8 cellular contexts compared by ENCODE assay signal in genomic region chr15:51536965-51537574, GRCh38.
DNase-seq lines count a peak whose midpoint lies in the region; ATAC-seq and TF ChIP-seq lines count a peak whose summit lies in the region.

No MANE protein-coding gene starts in this region.

- H3K27ac ChIP-seq in CD4-positive, alpha-beta T cell (ENCODE audit: low read depth, low read length) = no peak overlapping the region

- intact Hi-C loops in CD4-positive, alpha-beta T cell (cut with DNase I, micrococcal nuclease) = no loop called here

- POLR2A ChIA-PET in CD4-positive, alpha-beta T cell (lab: Charles Lee) = no interaction called here
- POLR2A ChIA-PET in T-cell (lab: Charles Lee) = interaction anchor here in 1 of 2 donors (0.5 kb wide), 1 partner anchor 86 kb away, joined by 4 read pairs; the partner anchor contains the start of gene DMXL2

- H3K9me3 Mint-ChIP-seq in CD4-positive, alpha-beta T cell = no peaks in the 10 kb centered on the region
- H3K9me3 Mint-ChIP-seq in T-cell = no peaks in the 10 kb centered on the region
- H3K9me3 Mint-ChIP-seq in activated naive CD8-positive, alpha-beta T cell treated with anti-CD3 and anti-CD28 coated beads for 36 hours = no peaks in the 10 kb centered on the region

- H3K27ac Mint-ChIP-seq in CD4-positive, alpha-beta T cell = no peak overlapping the region
- no peak overlapping the region for H3K27ac Mint-ChIP-seq in T-cell
- H3K27ac Mint-ChIP-seq in activated naive CD8-positive, alpha-beta T cell treated with anti-CD3 and anti-CD28 coated beads for 36 hours = no peak overlapping the region

- H3K4me3 Mint-ChIP-seq in CD4-positive, alpha-beta T cell = no peak overlapping the region
- no peak overlapping the region for H3K4me3 Mint-ChIP-seq in T-cell
- H3K4me3 Mint-ChIP-seq in activated naive CD8-positive, alpha-beta T cell treated with anti-CD3 and anti-CD28 coated beads for 36 hours = no peak overlapping the region

- TF ChIP-seq CTCF in CD4-positive, alpha-beta T cell (IDR thresholded peaks at IDR 0.05) = peak; percentile 34
- TF ChIP-seq CTCF in astrocyte of the spinal cord (IDR thresholded peaks at IDR 0.05; ENCODE audit: low read depth, low read length) = peak; percentile 73

- CTCF ChIA-PET in CD4-positive, alpha-beta T cell (lab: Charles Lee) = no interaction called here
- CTCF ChIA-PET in T-cell (lab: Charles Lee) = interaction anchor here in 1 of 2 donors (1.6 kb wide), 1 partner anchor 9 kb away, joined by 5 read pairs; no protein-coding TSS in a partner anchor

- no peak for ATAC-seq in CD4-positive, alpha-beta T cell (ENCODE audit: poor library complexity)
- no peak for ATAC-seq in HG02798 (IDR thresholded peaks at IDR 0.05; ENCODE audit: poor library complexity, unreplicated experiment)
- ATAC-seq in GM18867 (IDR thresholded peaks at IDR 0.05; ENCODE audit: unreplicated experiment) = no peak
- ATAC-seq in T-cell (replicated peaks in 1 of 4) = no peak

- no peaks in the 10 kb centered on the region for H3K4me1 Mint-ChIP-seq in CD4-positive, alpha-beta T cell (ENCODE audit: low read depth)
- H3K4me1 Mint-ChIP-seq in T-cell = no peaks in the 10 kb centered on the region
- H3K4me1 Mint-ChIP-seq in activated naive CD8-positive, alpha-beta T cell treated with anti-CD3 and anti-CD28 coated beads for 36 hours = no peaks in the 10 kb centered on the region

- H3K4me3 ChIP-seq in astrocyte of the spinal cord (ENCODE audit: low read depth, low read length) = no peak overlapping the region

- no peak for DNase-seq in CD4-positive, alpha-beta T cell
- DNase-seq in HuH-7.5 (ENCODE audit: low spot score) (peak; percentile 6), astrocyte of the spinal cord (ENCODE audit: low read depth, low spot score) (peak; percentile 17), lung microvascular endothelial cell (ENCODE audit: low read depth in 2 of 2) (peak; percentile 51), T-cell (no peak)
- DNase-seq in activated naive CD8-positive, alpha-beta T cell treated with anti-CD3 and anti-CD28 coated beads for 36 hours = no peak

- no peaks in the 10 kb centered on the region for H3K27me3 Mint-ChIP-seq in CD4-positive, alpha-beta T cell
- H3K27me3 Mint-ChIP-seq in T-cell = no peaks in the 10 kb centered on the region
- no peaks in the 10 kb centered on the region for H3K27me3 Mint-ChIP-seq in activated naive CD8-positive, alpha-beta T cell treated with anti-CD3 and anti-CD28 coated beads for 36 hours

- no peaks in the 10 kb centered on the region for H3K9me3 ChIP-seq in CD4-positive, alpha-beta T cell (ENCODE audit: control insufficient read depth, low read length)

- H3K36me3 Mint-ChIP-seq in CD4-positive, alpha-beta T cell (ENCODE audit: low read depth) = no peaks in the 10 kb centered on the region
- peaks cover 1% of the 10 kb centered on the region for H3K36me3 Mint-ChIP-seq in T-cell
- H3K36me3 Mint-ChIP-seq in activated naive CD8-positive, alpha-beta T cell treated with anti-CD3 and anti-CD28 coated beads for 36 hours = peaks cover 1% of the 10 kb centered on the region

- no peaks in the 10 kb centered on the region for H3K27me3 ChIP-seq in CD4-positive, alpha-beta T cell (ENCODE audit: control insufficient read depth, insufficient read depth, low read length)

- in situ Hi-C loops in astrocyte of the spinal cord (cut with HindIII; ENCODE audit: low sequenced_read_pairs) = no loop called here

Comparison
In these comparisons a context has a peak if more than half of its experiments do, and no peak if none do; other contexts are left out.
1. DNase-seq: peak in HuH-7.5 (single experiment), astrocyte of the spinal cord (single experiment) and lung microvascular endothelial cell (2 of 2); none in CD4-positive, alpha-beta T cell (0 of 10), T-cell (0 of 34) and activated naive CD8-positive, alpha-beta T cell treated with anti-CD3 and anti-CD28 coated beads for 36 hours (single experiment).